7 cellular contexts compared by ENCODE assay signal in the genomic region with DNA sequence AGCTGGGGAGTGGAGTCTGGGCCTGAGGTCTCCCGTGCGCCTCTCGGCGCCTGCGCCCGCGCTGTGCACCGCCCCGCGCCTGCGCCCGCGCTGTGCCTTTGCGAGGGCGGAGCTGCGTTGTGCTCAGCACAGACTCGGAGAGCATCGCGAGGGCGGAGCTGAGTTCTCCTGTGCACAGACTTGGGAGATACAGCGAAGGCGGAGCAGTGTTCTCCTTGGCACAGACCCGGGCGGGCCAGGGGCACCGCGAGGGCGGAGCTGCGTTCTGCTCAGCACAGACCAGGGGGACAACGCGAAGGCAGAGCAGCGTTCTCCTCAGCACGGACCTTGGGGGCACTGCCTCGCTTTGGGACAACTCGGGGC.
DNase-seq lines count a peak whose midpoint lies in the region; ATAC-seq lines count a peak whose summit lies in the region.
"Not testable (repeated sequence)": the region's sequence is repeated elsewhere in the genome, so short reads cannot be mapped to it uniquely, and the experiment has no call there.

No MANE protein-coding gene starts in this region.

- H3K9ac ChIP-seq in rectal smooth muscle tissue (ENCODE audit: low read length) = not testable (repeated sequence)

- CTCF ChIA-PET in activated CD4-positive, alpha-beta memory T cell treated with anti-CD3 and anti-CD28 coated beads for 36 hours (lab: Charles Lee) = not testable (repeated sequence)

- ATAC-seq in GM18867 (IDR thresholded peaks at IDR 0.05; ENCODE audit: unreplicated experiment) (peak; percentile 100), HG02623 (IDR thresholded peaks at IDR 0.05; ENCODE audit: unreplicated experiment) (peak; percentile 95)

- H3K36me3 ChIP-seq in rectal smooth muscle tissue (ENCODE audit: control insufficient read depth, insufficient read depth, low read length) = not testable (repeated sequence)

- not testable (repeated sequence) for H3K27ac ChIP-seq in rectal smooth muscle tissue (ENCODE audit: low read depth, low read length)

- not testable (repeated sequence) for H3K27ac Mint-ChIP-seq in activated CD4-positive, alpha-beta memory T cell treated with anti-CD3 and anti-CD28 coated beads for 36 hours; dendritic cell treated with granulocyte-macrophage colony-stimulating factor and Interleukin-4, amounts not matched to agents 40 ng/mL and 50 ng/mL, for 4 days; immature natural killer cell

- not testable (repeated sequence) for H3K4me1 Mint-ChIP-seq in activated CD4-positive, alpha-beta memory T cell treated with anti-CD3 and anti-CD28 coated beads for 36 hours (ENCODE audit: low read depth); dendritic cell treated with granulocyte-macrophage colony-stimulating factor and Interleukin-4, amounts not matched to agents 40 ng/mL and 50 ng/mL, for 4 days (ENCODE audit: low read depth); immature natural killer cell

- H3K9me3 Mint-ChIP-seq in activated CD4-positive, alpha-beta memory T cell treated with anti-CD3 and anti-CD28 coated beads for 36 hours; dendritic cell treated with granulocyte-macrophage colony-stimulating factor and Interleukin-4, amounts not matched to agents 40 ng/mL and 50 ng/mL, for 4 days; immature natural killer cell: not testable (repeated sequence)

- peak overlapping the region; percentile 65 for H3K4me3 ChIP-seq in rectal smooth muscle tissue (ENCODE audit: low read length)

- POLR2A ChIA-PET in activated CD4-positive, alpha-beta memory T cell treated with anti-CD3 and anti-CD28 coated beads for 36 hours (lab: Charles Lee) = not testable (repeated sequence)

- not testable (repeated sequence) for H3K27me3 ChIP-seq in rectal smooth muscle tissue (ENCODE audit: control insufficient read depth, insufficient read depth, low read length)

- peak overlapping the region; percentile 23 for H3K4me3 Mint-ChIP-seq in activated CD4-positive, alpha-beta memory T cell treated with anti-CD3 and anti-CD28 coated beads for 36 hours
- H3K4me3 Mint-ChIP-seq in dendritic cell treated with granulocyte-macrophage colony-stimulating factor and Interleukin-4, amounts not matched to agents 40 ng/mL and 50 ng/mL, for 4 days = peak overlapping the region; percentile 76
- peak overlapping the region; percentile 69 to 87 (median 80) for H3K4me3 Mint-ChIP-seq in immature natural killer cell

- in situ Hi-C loops in KBM-7 (cut with MboI; ENCODE audit: low pct_unique_long_range_greater_than_20kb, low sequenced_read_pairs) = not testable (repeated sequence)

- not testable (repeated sequence) for H3K36me3 Mint-ChIP-seq in activated CD4-positive, alpha-beta memory T cell treated with anti-CD3 and anti-CD28 coated beads for 36 hours; dendritic cell treated with granulocyte-macrophage colony-stimulating factor and Interleukin-4, amounts not matched to agents 40 ng/mL and 50 ng/mL, for 4 days (ENCODE audit: low read depth); immature natural killer cell

- DNase-seq in KBM-7 = peak; percentile 58
- DNase-seq in activated CD4-positive, alpha-beta memory T cell treated with anti-CD3 and anti-CD28 coated beads for 36 hours = not testable (repeated sequence)
- peak; percentile 8 to 30 (median 25) for DNase-seq in immature natural killer cell

- not testable (repeated sequence) for H3K4me1 ChIP-seq in rectal smooth muscle tissue (ENCODE audit: control insufficient read depth, insufficient read depth, low read length)

- intact Hi-C loops in activated CD4-positive, alpha-beta memory T cell treated with anti-CD3 and anti-CD28 coated beads for 36 hours (cut with micrococcal nuclease); dendritic cell treated with granulocyte-macrophage colony-stimulating factor and Interleukin-4, amounts not matched to agents 40 ng/mL and 50 ng/mL, for 4 days (cut with micrococcal nuclease): not testable (repeated sequence)

- H3K27me3 Mint-ChIP-seq in activated CD4-positive, alpha-beta memory T cell treated with anti-CD3 and anti-CD28 coated beads for 36 hours; dendritic cell treated with granulocyte-macrophage colony-stimulating factor and Interleukin-4, amounts not matched to agents 40 ng/mL and 50 ng/mL, for 4 days; immature natural killer cell (ENCODE audit: low read depth in 3 of 3): not testable (repeated sequence)

Comparison
In these comparisons a context has a peak if more than half of its experiments do, and no peak if none do; other contexts are left out.
1. H3K4me3 Mint-ChIP-seq: peak in every context shown above with its lines; median percentile 80 in immature natural killer cell; 76 in dendritic cell treated with granulocyte-macrophage colony-stimulating factor and Interleukin-4, amounts not matched to agents 40 ng/mL and 50 ng/mL, for 4 days; 23 in activated CD4-positive, alpha-beta memory T cell treated with anti-CD3 and anti-CD28 coated beads for 36 hours.